14 cellular contexts compared by ENCODE assay signal in the genomic region with DNA sequence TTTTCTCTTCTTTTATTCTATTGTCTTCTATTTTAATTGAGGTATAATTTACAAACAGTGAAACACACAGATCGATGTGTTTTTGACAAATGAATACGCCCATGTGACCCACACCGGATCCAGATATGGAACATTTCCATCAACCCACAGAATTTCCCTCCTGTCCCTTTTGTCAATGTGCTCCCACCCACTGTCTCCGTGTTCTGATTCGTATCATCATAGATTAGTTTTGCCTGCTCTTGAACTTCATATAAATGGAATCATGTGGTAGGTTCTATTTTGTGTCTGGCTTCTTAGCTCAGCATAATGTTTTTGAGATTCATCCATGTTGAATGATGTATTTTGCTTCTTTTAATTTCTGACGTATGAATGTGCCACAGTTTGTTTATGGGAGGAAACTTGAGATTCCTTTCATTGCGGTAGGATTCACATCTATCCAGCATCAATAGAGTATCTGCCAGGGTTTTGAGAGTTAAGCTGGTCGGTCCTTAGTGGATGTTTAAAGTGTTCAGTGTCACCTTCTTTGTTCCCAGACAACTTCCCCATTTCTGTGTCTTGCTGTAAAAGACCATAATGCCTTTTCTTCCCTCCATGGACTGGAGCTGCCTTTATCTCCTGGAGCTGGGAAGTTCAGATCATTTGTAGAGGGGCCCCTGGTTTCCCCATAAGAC. TPM values are rescaled to one million over a fixed set of nuclear protein-coding genes. Genes with fewer than 3 reads are reported as not detected.
DNase-seq lines count a peak whose midpoint lies in the region; ATAC-seq, FAIRE-seq and TF ChIP-seq lines count a peak whose summit lies in the region.
"Had no signal": no experiment of that assay in that cellular context is flagged by ENCODE, and none has a peak within 500 bp of the region (broad histone marks: within the 10 kb centered on the region; RNA-seq: fewer than 3 reads in every experiment).

No MANE protein-coding gene starts in this region.

- no peaks in the 10 kb centered on the region for H3K4me1 Mint-ChIP-seq in activated T-helper 1 cell treated with anti-CD3 and anti-CD28 coated beads, Interleukin-12 subunit alpha, Interleukin-12 subunit beta, Interleukin-2, Interleukin-4 antibody, amounts not matched to agents 30 ng/mL and 10 ng/mL and 1 ng/mL, durations not matched to agents 14 hours and 24 hours and 36 hours (ENCODE audit: low read depth)
- H3K4me1 Mint-ChIP-seq: memory B cell had no signal

- H3K9ac ChIP-seq in mesenchymal stem cell (ENCODE audit: low read length), result peak overlapping the region; percentile 64

- intact Hi-C loops in activated T-helper 1 cell treated with anti-CD3 and anti-CD28 coated beads, Interleukin-12 subunit alpha, Interleukin-12 subunit beta, Interleukin-2, Interleukin-4 antibody, amounts not matched to agents 30 ng/mL and 10 ng/mL and 1 ng/mL, durations not matched to agents 14 hours and 24 hours and 36 hours (cut with micrococcal nuclease), result no loop called here

- no peak overlapping the region for H2BK15ac ChIP-seq in mesenchymal stem cell (ENCODE audit: low read depth, poor library complexity, severe bottlenecking)

- in situ Hi-C loops in brain microvascular endothelial cell (cut with HindIII; ENCODE audit: low pct_ligation_motif_present, low sequenced_read_pairs), result no loop called here

- H3K4me3 Mint-ChIP-seq in activated T-helper 1 cell treated with anti-CD3 and anti-CD28 coated beads, Interleukin-12 subunit alpha, Interleukin-12 subunit beta, Interleukin-2, Interleukin-4 antibody, amounts not matched to agents 30 ng/mL and 10 ng/mL and 1 ng/mL, durations not matched to agents 14 hours and 24 hours and 36 hours, result no peak overlapping the region
- H3K4me3 Mint-ChIP-seq: activated T-cell treated with anti-CD3 and anti-CD28 coated beads, Interleukin-2, amount 50 U/mL, for 4 hours; endodermal cell; memory B cell had no signal

- H3K27me3 ChIP-seq in brain microvascular endothelial cell (replicated peaks) (no peaks in the 10 kb centered on the region), mesenchymal stem cell (ENCODE audit: control insufficient read depth in 1 of 2, insufficient read depth in 1 of 2, low read length in 2 of 2) (no peaks in the 10 kb centered on the region), suprapubic skin (no peaks in the 10 kb centered on the region)
- H3K27me3 ChIP-seq: hepatocyte had no signal

- H2BK5ac ChIP-seq in mesenchymal stem cell (ENCODE audit: low read depth, low read length, poor library complexity, severe bottlenecking), result no peak overlapping the region

- H3K79me1 ChIP-seq in mesenchymal stem cell (replicated peaks; ENCODE audit: low read length, poor library complexity, severe bottlenecking), result peaks cover 12% of the 10 kb centered on the region

- no peaks in the 10 kb centered on the region for H3K36me3 Mint-ChIP-seq in activated T-helper 1 cell treated with anti-CD3 and anti-CD28 coated beads, Interleukin-12 subunit alpha, Interleukin-12 subunit beta, Interleukin-2, Interleukin-4 antibody, amounts not matched to agents 30 ng/mL and 10 ng/mL and 1 ng/mL, durations not matched to agents 14 hours and 24 hours and 36 hours (ENCODE audit: low read depth)
- H3K36me3 Mint-ChIP-seq: memory B cell had no signal

- no peak overlapping the region for H4K91ac ChIP-seq in mesenchymal stem cell (ENCODE audit: low read length)

- peak overlapping the region; percentile 75 for H2BK120ac ChIP-seq in mesenchymal stem cell (ENCODE audit: low read depth, low read length)

- 87% methylated on average over 8 of the region's 8 CpGs for WGBS in mesenchymal stem cell
- WGBS in suprapubic skin, result 60% methylated on average over 8 of the region's 8 CpGs

- H3K23ac ChIP-seq in mesenchymal stem cell (ENCODE audit: low read length in 2 of 2), result no peak overlapping the region

- peak overlapping the region in 1 of 2 experiments; percentile 71 for H2BK12ac ChIP-seq in mesenchymal stem cell (ENCODE audit: low read length in 2 of 2)

- no peak overlapping the region for H2AFZ ChIP-seq in mesenchymal stem cell (ENCODE audit: low read depth, low read length)
- H2AFZ ChIP-seq: hepatocyte had no signal

- H3K9me3 Mint-ChIP-seq in activated T-helper 1 cell treated with anti-CD3 and anti-CD28 coated beads, Interleukin-12 subunit alpha, Interleukin-12 subunit beta, Interleukin-2, Interleukin-4 antibody, amounts not matched to agents 30 ng/mL and 10 ng/mL and 1 ng/mL, durations not matched to agents 14 hours and 24 hours and 36 hours, result no peaks in the 10 kb centered on the region
- H3K9me3 Mint-ChIP-seq: activated T-cell treated with anti-CD3 and anti-CD28 coated beads, Interleukin-2, amount 50 U/mL, for 4 hours; endodermal cell; memory B cell had no signal

- peaks cover 5% of the 10 kb centered on the region for H3K27me3 Mint-ChIP-seq in activated T-helper 1 cell treated with anti-CD3 and anti-CD28 coated beads, Interleukin-12 subunit alpha, Interleukin-12 subunit beta, Interleukin-2, Interleukin-4 antibody, amounts not matched to agents 30 ng/mL and 10 ng/mL and 1 ng/mL, durations not matched to agents 14 hours and 24 hours and 36 hours (ENCODE audit: insufficient read depth)

- H3K4me1 ChIP-seq in mesenchymal stem cell (ENCODE audit: control insufficient read depth, insufficient read depth, low read depth, low read length) (peaks cover 25% of the 10 kb centered on the region), suprapubic skin (peaks cover 44% of the 10 kb centered on the region)

- no peak overlapping the region for H4K8ac ChIP-seq in mesenchymal stem cell (ENCODE audit: low read length)

- DNase-seq in NCI-H146 (lab: John Stamatoyannopoulos, UW), result peak; percentile 62
- no peak for DNase-seq in brain microvascular endothelial cell
- no peak for DNase-seq in mesenchymal stem cell
- DNase-seq in suprapubic skin (ENCODE audit: low spot score in 2 of 2), result peak in 1 of 2 donors; percentile 31
- DNase-seq in GM19239 (ENCODE audit: insufficient read length, low spot score), result no peak
- no peak for DNase-seq in activated T-helper 1 cell treated with anti-CD3 and anti-CD28 coated beads, Interleukin-12 subunit alpha, Interleukin-12 subunit beta, Interleukin-2, Interleukin-4 antibody, amounts not matched to agents 30 ng/mL and 10 ng/mL and 1 ng/mL, durations not matched to agents 14 hours and 24 hours and 36 hours (ENCODE audit: low spot score)
- DNase-seq: activated T-cell treated with anti-CD3 and anti-CD28 coated beads, Interleukin-2, amount 50 U/mL, for 4 hours; NCI-H187 treated with DMSO at 0.1 percent for 48 hours had no signal

- H2AK5ac ChIP-seq in mesenchymal stem cell (ENCODE audit: low read length, severe bottlenecking), result peak overlapping the region; percentile 62

- no peak for TF ChIP-seq EP300 in suprapubic skin (IDR thresholded peaks at IDR 0.05)

- TF ChIP-seq POLR2A in suprapubic skin (IDR thresholded peaks at IDR 0.05), result no peak

- H3K4me2 ChIP-seq in mesenchymal stem cell (ENCODE audit: low read length, poor library complexity, severe bottlenecking), result no peak overlapping the region
- H3K4me2 ChIP-seq: hepatocyte had no signal

- ATAC-seq in GM21515 (IDR thresholded peaks at IDR 0.05; ENCODE audit: unreplicated experiment) (no peak), GM18867 (IDR thresholded peaks at IDR 0.05; ENCODE audit: unreplicated experiment) (no peak)
- ATAC-seq: activated CD4-positive, CD25-positive, alpha-beta regulatory T cell treated with anti-CD3 and anti-CD28 coated beads, Interleukin-2, amount 50 U/mL, for 24 hours; activated T-cell treated with anti-CD3 and anti-CD28 coated beads, Interleukin-2, amount 50 U/mL, for 4 hours had no signal

- FAIRE-seq in GM19239 (lab: Jason Lieb, UNC), result no peak

- H3K4me3 ChIP-seq in brain microvascular endothelial cell (ENCODE audit: low read depth, low read length) (no peak overlapping the region), mesenchymal stem cell (ENCODE audit: insufficient read depth in 1 of 2, low read depth in 1 of 2, low read length in 2 of 2) (no peak overlapping the region), suprapubic skin (no peak overlapping the region)
- H3K4me3 ChIP-seq: hepatocyte had no signal

- H3K14ac ChIP-seq in mesenchymal stem cell (ENCODE audit: low read length in 2 of 2), result no peak overlapping the region

- H3K9me3 ChIP-seq in mesenchymal stem cell (ENCODE audit: control insufficient read depth, low read length), result no peaks in the 10 kb centered on the region
- no peaks in the 10 kb centered on the region for H3K9me3 ChIP-seq in suprapubic skin

- H3K36me3 ChIP-seq in brain microvascular endothelial cell (replicated peaks) (no peaks in the 10 kb centered on the region), mesenchymal stem cell (ENCODE audit: control insufficient read depth in 1 of 2, insufficient read depth in 2 of 2, low read depth in 1 of 2, low read length in 2 of 2) (peaks cover 0 to 6% of the 10 kb centered on the region in 2 experiments), suprapubic skin (no peaks in the 10 kb centered on the region)

- H3K27ac ChIP-seq in brain microvascular endothelial cell (peak overlapping the region; percentile 74), mesenchymal stem cell (ENCODE audit: low read length, poor library complexity, severe bottlenecking) (peak overlapping the region; percentile 92), suprapubic skin (peak overlapping the region; percentile 60)
- H3K27ac ChIP-seq: hepatocyte had no signal

- H3K18ac ChIP-seq in mesenchymal stem cell (ENCODE audit: low read depth in 1 of 2, low read length in 2 of 2), result peak overlapping the region in 1 of 2 experiments; percentile 34

- TF ChIP-seq CTCF in brain microvascular endothelial cell (IDR thresholded peaks at IDR 0.05; ENCODE audit: low read depth, low read length, missing control alignments) (no peak), suprapubic skin (IDR thresholded peaks at IDR 0.05) (no peak)

- H3K4ac ChIP-seq in mesenchymal stem cell (ENCODE audit: low read depth in 1 of 2, low read length in 2 of 2), result no peak overlapping the region

- no peak overlapping the region for H3K27ac Mint-ChIP-seq in activated T-helper 1 cell treated with anti-CD3 and anti-CD28 coated beads, Interleukin-12 subunit alpha, Interleukin-12 subunit beta, Interleukin-2, Interleukin-4 antibody, amounts not matched to agents 30 ng/mL and 10 ng/mL and 1 ng/mL, durations not matched to agents 14 hours and 24 hours and 36 hours
- H3K27ac Mint-ChIP-seq: endodermal cell, memory B cell had no signal

RNA-seq across cellular contexts. Expression of a gene that starts 14.7 kb away (rescaled TPM):
- polyA plus RNA-seq in mesenchymal stem cell (2013, experiment 1 of 2), result 51.4 TPM
- 45.4 TPM for polyA plus RNA-seq in mesenchymal stem cell (2013, experiment 2 of 2)
- 10 to 100 TPM; 17.4 to 36.9 (median 25.5) TPM for total RNA-seq in suprapubic skin
- 0.83 and 1.6 TPM in 2 replicates for total RNA-seq in activated T-helper 1 cell treated with anti-CD3 and anti-CD28 coated beads, Interleukin-12 subunit alpha, Interleukin-12 subunit beta, Interleukin-2, Interleukin-4 antibody, amounts not matched to agents 30 ng/mL and 10 ng/mL and 1 ng/mL, durations not matched to agents 14 hours and 24 hours and 36 hours

RNA-seq across cellular contexts. Expression of a gene that starts 46.7 kb away (rescaled TPM):
- 86.6 TPM for polyA plus RNA-seq in mesenchymal stem cell (2013, experiment 1 of 2)
- 85.7 TPM for polyA plus RNA-seq in mesenchymal stem cell (2013, experiment 2 of 2)
- total RNA-seq in suprapubic skin, result 100 to 1,000 TPM; 379 to 436 (median 414) TPM
- 66.0 and 66.2 TPM in 2 replicates for total RNA-seq in activated T-helper 1 cell treated with anti-CD3 and anti-CD28 coated beads, Interleukin-12 subunit alpha, Interleukin-12 subunit beta, Interleukin-2, Interleukin-4 antibody, amounts not matched to agents 30 ng/mL and 10 ng/mL and 1 ng/mL, durations not matched to agents 14 hours and 24 hours and 36 hours
